19 cellular contexts compared by ENCODE assay signal in the genomic region with DNA sequence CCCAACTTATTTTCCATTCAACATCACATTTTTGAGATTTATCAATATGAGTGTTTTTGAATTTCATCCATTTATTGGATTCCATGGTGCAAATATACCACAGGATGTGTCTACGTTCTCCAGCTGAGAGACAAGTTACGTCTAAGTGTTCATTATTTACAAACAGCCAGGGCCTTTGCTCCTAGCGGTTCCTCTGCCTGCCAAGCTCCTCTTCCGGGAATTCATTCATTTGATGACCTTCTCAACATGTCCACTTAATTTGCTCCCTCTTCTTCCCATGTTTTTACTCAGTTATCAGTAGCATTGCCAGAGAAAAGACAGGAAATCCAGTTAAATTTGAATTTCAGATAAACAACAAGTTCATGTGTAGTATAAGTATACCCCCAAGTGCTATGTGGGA.
DNase-seq lines count a peak whose midpoint lies in the region; ATAC-seq, FAIRE-seq and TF ChIP-seq lines count a peak whose summit lies in the region.
"Had no signal": no experiment of that assay in that cellular context is flagged by ENCODE, and none has a peak within 500 bp of the region (broad histone marks: within the 10 kb centered on the region; RNA-seq: fewer than 3 reads in every experiment).

No MANE protein-coding gene starts in this region.

- H2AFZ ChIP-seq in GM12878 (ENCODE audit: control insufficient read depth, low read depth, low read length) = no peak overlapping the region
- H2AFZ ChIP-seq: GM23248 had no signal

- DNase-seq in H54 (ENCODE audit: insufficient read length, low spot score) = no peak
- DNase-seq in GM12878 (ENCODE audit: low read depth, low spot score) = no peak
- DNase-seq in left lobe of liver (ENCODE audit: low spot score) = no peak
- DNase-seq in kidney = no peak
- no peak for DNase-seq in GM10266 (ENCODE audit: extremely low spot score)
- DNase-seq: Calu3; CD8-positive, alpha-beta T cell; DMS53; DND-41; EL; GM23248; HFFc6; IMR-90 had no signal

- H3K36me3 ChIP-seq in GM12878 (ENCODE audit: control insufficient read depth in 2 of 2, insufficient read depth in 2 of 2, low read length in 1 of 2) (no peaks in the 10 kb centered on the region; a peak in 1 of 4 replicates), subcutaneous abdominal adipose tissue (ENCODE audit: control insufficient read depth in 5 of 5, insufficient read depth in 5 of 5, low read length in 5 of 5) (no peaks in the 10 kb centered on the region), kidney (ENCODE audit: control insufficient read depth in 1 of 2, insufficient read depth in 2 of 2, low read length in 2 of 2) (no peaks in the 10 kb centered on the region)
- H3K36me3 ChIP-seq: BLaER1 treated with 17β-estradiol and CSF1 and Interleukin-3, amounts not matched to agents 10 nM and 100 nM had no signal

- SMC1A ChIA-PET in GM12878 (lab: Charles Lee; ENCODE audit: uncharacterized antibody, unreplicated experiment) = interaction anchor here (1.0 kb wide), 1 partner anchor 14 kb away, joined by 3 read pairs; no protein-coding TSS in a partner anchor

- POLR2A ChIA-PET in GM12878 (lab: Charles Lee) = no interaction called here

- 70% methylated on average over 4 of the region's 4 CpGs for WGBS in GM12878 (ENCODE audit: insufficient coverage, insufficient replicate concordance, low lambda C conversion rate, missing lambda C conversion rate)

- CTCF ChIA-PET in GM12878 (lab: Yijun Ruan, JAX) = no interaction called here

- BruUV-seq in GM12878 (replicated peaks; lab: Mats Ljungman, UMichigan) = TSS peak; percentile 29

- TF ChIP-seq POLR2A in H54 (IDR thresholded peaks at IDR 0.05; ENCODE audit: low read depth, low read length) (no peak), GM12878 (IDR thresholded peaks at IDR 0.05; ENCODE audit: low read depth, low read length) (no peak)

- no peak for TF ChIP-seq RAD21 in GM12878 (IDR thresholded peaks at IDR 0.05; ENCODE audit: insufficient read depth, low read depth, low read length)

- RAD21 ChIA-PET in GM12878 (lab: Charles Lee; ENCODE audit: unreplicated experiment) = no interaction called here

- TF ChIP-seq CTCF in GM12878 (IDR thresholded peaks at IDR 0.05 in 2 of 3, conservative IDR thresholded peaks at IDR 0.05 in 1 of 3; ENCODE audit: control insufficient read depth in 2 of 3, extremely low read depth in 1 of 3, insufficient read depth in 1 of 3, low read depth in 3 of 3, low read length in 3 of 3) (no peak), kidney (IDR thresholded peaks at IDR 0.05; ENCODE audit: borderline replicate concordance, extremely low read depth, insufficient read depth) (no peak), GM10266 (IDR thresholded peaks at IDR 0.05; ENCODE audit: control insufficient read depth, insufficient read depth, low read depth, missing control alignments) (no peak)

- FAIRE-seq in H54 (lab: Jason Lieb, UNC) (peak; percentile 52), GM12878 (lab: Jason Lieb, UNC) (no peak), kidney (lab: Jason Lieb, UNC) (no peak)
- FAIRE-seq: GM12892, GM18507, K562 had no signal

- H3K27me3 ChIP-seq in GM12878 (replicated peaks in 1 of 2; ENCODE audit: control insufficient read depth in 2 of 2, insufficient read depth in 2 of 2, low read length in 1 of 2) = no peaks in the 10 kb centered on the region
- no peaks in the 10 kb centered on the region for H3K27me3 ChIP-seq in subcutaneous abdominal adipose tissue (ENCODE audit: control insufficient read depth in 5 of 5, insufficient read depth in 4 of 5, low read length in 5 of 5)
- H3K27me3 ChIP-seq: BLaER1 treated with 17β-estradiol and CSF1 and Interleukin-3, amounts not matched to agents 10 nM and 100 nM had no signal

- H4K20me1 ChIP-seq in GM12878 (ENCODE audit: control insufficient read depth, insufficient read depth) = no peaks in the 10 kb centered on the region
- H4K20me1 ChIP-seq: BLaER1 treated with 17β-estradiol and CSF1 and Interleukin-3, amounts not matched to agents 10 nM and 100 nM had no signal

- in situ Hi-C loops in GM12878 (cut with MboI) = no loop called here

- intact Hi-C loops in GM12878 (cut with micrococcal nuclease; ENCODE audit: unreplicated experiment) (loop anchor here (5.0 kb wide), 1 partner anchor 99 kb away; no protein-coding TSS in a partner anchor), kidney (cut with DNase I) (no loop called here)

- TF ChIP-seq EP300 in GM12878 (IDR thresholded peaks at IDR 0.05; ENCODE audit: borderline replicate concordance in 1 of 2, control insufficient read depth in 1 of 2, low read depth in 2 of 2, low read length in 2 of 2) = no peak

- no peaks in the 10 kb centered on the region; the same call in none of the 2 replicates for H3K79me2 ChIP-seq in GM12878 (ENCODE audit: control insufficient read depth, insufficient read depth, low read length)

- H3K9ac ChIP-seq in GM12878 (ENCODE audit: control insufficient read depth, insufficient read depth, low read length) = no peak overlapping the region
- no peak overlapping the region for H3K9ac ChIP-seq in subcutaneous abdominal adipose tissue (ENCODE audit: low read length in 5 of 5)
- no peak overlapping the region for H3K9ac ChIP-seq in kidney (ENCODE audit: low read length in 2 of 2)
- H3K9ac ChIP-seq: BLaER1 treated with 17β-estradiol and CSF1 and Interleukin-3, amounts not matched to agents 10 nM and 100 nM; GM23248 had no signal

- no peak overlapping the region for H3K4me3 ChIP-seq in GM12878
- H3K4me3 ChIP-seq in subcutaneous abdominal adipose tissue (ENCODE audit: low read depth in 1 of 5, low read length in 5 of 5) = no peak overlapping the region
- H3K4me3 ChIP-seq in kidney (ENCODE audit: low read length in 2 of 2) = no peak overlapping the region
- H3K4me3 ChIP-seq: BLaER1 treated with 17β-estradiol and CSF1 and Interleukin-3, amounts not matched to agents 10 nM and 100 nM; GM23248; K562 had no signal

- H3K9me3 ChIP-seq in GM12878 (replicated peaks; ENCODE audit: control insufficient read depth, insufficient read depth, low read length) (peaks cover 5% of the 10 kb centered on the region; the same call in 2 of the 3 replicates), subcutaneous abdominal adipose tissue (ENCODE audit: control insufficient read depth in 5 of 5, low read length in 5 of 5) (peaks cover 0 to 4% (median 0%) of the 10 kb centered on the region in 5 donors), kidney (ENCODE audit: control insufficient read depth in 1 of 2, low read length in 2 of 2) (no peaks in the 10 kb centered on the region)

- ATAC-seq in GM12878 = no peak
- peak; percentile 53 for ATAC-seq in left lobe of liver
- ATAC-seq: CD8-positive, alpha-beta T cell; HCT116; K562 had no signal

- peaks cover 15% of the 10 kb centered on the region for H3K4me1 ChIP-seq in GM12878 (ENCODE audit: control insufficient read depth, insufficient read depth, low read length)
- H3K4me1 ChIP-seq in subcutaneous abdominal adipose tissue (ENCODE audit: control insufficient read depth in 5 of 5, insufficient read depth in 5 of 5, low read length in 5 of 5) = peaks cover 3 to 20% (median 10%) of the 10 kb centered on the region in 5 donors
- no peaks in the 10 kb centered on the region for H3K4me1 ChIP-seq in kidney (ENCODE audit: control insufficient read depth in 1 of 2, insufficient read depth in 1 of 2, low read depth in 1 of 2, low read length in 2 of 2)

- H3K27ac ChIP-seq in GM12878 (ENCODE audit: control insufficient read depth, insufficient read depth) (no peak overlapping the region), subcutaneous abdominal adipose tissue (ENCODE audit: low read depth, low read length) (peak overlapping the region; percentile 26), kidney (ENCODE audit: low read depth in 2 of 2, low read length in 2 of 2) (no peak overlapping the region)
- H3K27ac ChIP-seq: BLaER1 treated with 17β-estradiol and CSF1 and Interleukin-3, amounts not matched to agents 10 nM and 100 nM; GM23248 had no signal

- no peak overlapping the region for H3K4me2 ChIP-seq in GM12878 (ENCODE audit: control insufficient read depth, insufficient read depth)
- H3K4me2 ChIP-seq: BLaER1 treated with 17β-estradiol and CSF1 and Interleukin-3, amounts not matched to agents 10 nM and 100 nM had no signal

TF ChIP-seq in GM12878, 131 proteins besides CTCF, POLR2A, EP300 and RAD21:
- TF ChIP-seq NFIC (IDR thresholded peaks at IDR 0.05; ENCODE audit: low read depth, low read length) (no peak), BRCA1 (IDR thresholded peaks at IDR 0.05; ENCODE audit: low read depth, low read length) (no peak), STAT1 (conservative IDR thresholded peaks at IDR 0.05) (no peak), CHD4 (IDR thresholded peaks at IDR 0.05) (no peak), MYB (IDR thresholded peaks at IDR 0.05; ENCODE audit: borderline replicate concordance, low read depth, low read length) (no peak), FOXM1 (IDR thresholded peaks at IDR 0.05; ENCODE audit: low read depth, low read length) (no peak)
- TF ChIP-seq, protein P1, sequence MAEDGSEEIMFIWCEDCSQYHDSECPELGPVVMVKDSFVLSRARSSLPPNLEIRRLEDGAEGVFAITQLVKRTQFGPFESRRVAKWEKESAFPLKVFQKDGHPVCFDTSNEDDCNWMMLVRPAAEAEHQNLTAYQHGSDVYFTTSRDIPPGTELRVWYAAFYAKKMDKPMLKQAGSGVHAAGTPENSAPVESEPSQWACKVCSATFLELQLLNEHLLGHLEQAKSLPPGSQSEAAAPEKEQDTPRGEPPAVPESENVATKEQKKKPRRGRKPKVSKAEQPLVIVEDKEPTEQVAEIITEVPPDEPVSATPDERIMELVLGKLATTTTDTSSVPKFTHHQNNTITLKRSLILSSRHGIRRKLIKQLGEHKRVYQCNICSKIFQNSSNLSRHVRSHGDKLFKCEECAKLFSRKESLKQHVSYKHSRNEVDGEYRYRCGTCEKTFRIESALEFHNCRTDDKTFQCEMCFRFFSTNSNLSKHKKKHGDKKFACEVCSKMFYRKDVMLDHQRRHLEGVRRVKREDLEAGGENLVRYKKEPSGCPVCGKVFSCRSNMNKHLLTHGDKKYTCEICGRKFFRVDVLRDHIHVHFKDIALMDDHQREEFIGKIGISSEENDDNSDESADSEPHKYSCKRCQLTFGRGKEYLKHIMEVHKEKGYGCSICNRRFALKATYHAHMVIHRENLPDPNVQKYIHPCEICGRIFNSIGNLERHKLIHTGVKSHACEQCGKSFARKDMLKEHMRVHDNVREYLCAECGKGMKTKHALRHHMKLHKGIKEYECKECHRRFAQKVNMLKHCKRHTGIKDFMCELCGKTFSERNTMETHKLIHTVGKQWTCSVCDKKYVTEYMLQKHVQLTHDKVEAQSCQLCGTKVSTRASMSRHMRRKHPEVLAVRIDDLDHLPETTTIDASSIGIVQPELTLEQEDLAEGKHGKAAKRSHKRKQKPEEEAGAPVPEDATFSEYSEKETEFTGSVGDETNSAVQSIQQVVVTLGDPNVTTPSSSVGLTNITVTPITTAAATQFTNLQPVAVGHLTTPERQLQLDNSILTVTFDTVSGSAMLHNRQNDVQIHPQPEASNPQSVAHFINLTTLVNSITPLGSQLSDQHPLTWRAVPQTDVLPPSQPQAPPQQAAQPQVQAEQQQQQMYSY (CRISPR knock-in tag; IDR thresholded peaks at IDR 0.05) = no peak
